In the genomic region with DNA sequence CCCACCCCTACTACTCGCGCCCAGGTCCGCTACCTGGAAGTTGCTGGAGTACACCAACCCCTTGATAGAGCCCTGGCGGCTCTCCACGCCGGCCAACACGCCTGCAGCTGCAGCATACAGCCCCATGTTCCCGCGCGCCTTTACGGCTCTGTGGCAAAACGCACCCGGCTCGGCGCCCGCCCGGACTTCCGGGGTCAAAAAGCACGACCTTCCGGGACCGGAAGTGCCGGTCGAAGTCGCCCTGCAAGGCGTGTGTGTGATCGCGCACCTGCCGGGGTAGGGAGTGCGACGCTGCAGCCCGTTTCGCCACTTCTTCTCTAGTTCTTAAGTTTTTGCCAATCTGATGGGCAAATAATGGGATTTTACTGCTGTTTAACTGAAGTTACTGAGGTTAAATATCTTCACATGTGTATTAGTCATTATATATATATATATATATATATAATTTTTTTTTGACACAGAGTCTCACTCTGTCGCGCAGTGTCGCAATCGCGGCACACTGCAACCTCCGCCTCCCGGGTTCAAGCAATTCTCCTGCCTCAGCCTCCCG, we compare ENCODE assay signal across 1 cellular context.
TF ChIP-seq lines count a peak whose summit lies in the region.

NSUN5 (minus strand) TSS at position 162 of the 550 bp plus-strand sequence; CDS start at position 126, 36 bp downstream.

TF ChIP-seq in HepG2, 621 proteins besides CTCF, POLR2A, EP300 and RAD21 (continued from another document and continues in another):
- TF ChIP-seq, protein P1, sequence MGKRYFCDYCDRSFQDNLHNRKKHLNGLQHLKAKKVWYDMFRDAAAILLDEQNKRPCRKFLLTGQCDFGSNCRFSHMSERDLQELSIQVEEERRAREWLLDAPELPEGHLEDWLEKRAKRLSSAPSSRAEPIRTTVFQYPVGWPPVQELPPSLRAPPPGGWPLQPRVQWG (CRISPR knock-in tag; IDR thresholded peaks at IDR 0.05; ENCODE audit: borderline replicate concordance, low read depth) = no peak
- TF ChIP-seq NCOA5 (CRISPR knock-in tag; IDR thresholded peaks at IDR 0.05) (no peak), YEATS4 (CRISPR knock-in tag; IDR thresholded peaks at IDR 0.05; ENCODE audit: borderline replicate concordance) (peak; percentile 89), PPARG (CRISPR knock-in tag; conservative IDR thresholded peaks at IDR 0.05) (peak; percentile 71), RAD51 (IDR thresholded peaks at IDR 0.05; ENCODE audit: borderline replicate concordance) (no peak), SIX1 (CRISPR knock-in tag; IDR thresholded peaks at IDR 0.05; ENCODE audit: borderline replicate concordance) (no peak), ZFYVE20 (CRISPR knock-in tag; IDR thresholded peaks at IDR 0.05; ENCODE audit: borderline replicate concordance, low read depth) (no peak), ZNF207 (IDR thresholded peaks at IDR 0.05; ENCODE audit: borderline replicate concordance) (no peak), ADNP (CRISPR knock-in tag; IDR thresholded peaks at IDR 0.05) (no peak), ZNF510 (CRISPR knock-in tag; IDR thresholded peaks at IDR 0.05; ENCODE audit: low read depth) (peak; percentile 83; the same call in 1 of the 2 replicates), ZNF562 (CRISPR knock-in tag; IDR thresholded peaks at IDR 0.05; ENCODE audit: borderline replicate concordance) (no peak; the same call in 1 of the 2 replicates), ZNF263 (CRISPR knock-in tag; IDR thresholded peaks at IDR 0.05) (peak; percentile 62; the same call in 1 of the 2 replicates), ZNF678 (CRISPR knock-in tag; IDR thresholded peaks at IDR 0.05) (no peak), ZNF766 (CRISPR knock-in tag; IDR thresholded peaks at IDR 0.05; ENCODE audit: borderline replicate concordance) (peak; percentile 98), TEAD2 (CRISPR knock-in tag; IDR thresholded peaks at IDR 0.05) (peak; percentile 83; the same call in 1 of the 2 replicates), POLR2AphosphoS2 (IDR thresholded peaks at IDR 0.05; ENCODE audit: low read depth, low read length) (no peak), ZNF713 (CRISPR knock-in tag; IDR thresholded peaks at IDR 0.05) (no peak), CCAR2 (optimal IDR thresholded peaks at IDR 0.05; ENCODE audit: low read depth, low read length) (no peak), LRRFIP1 (CRISPR knock-in tag; conservative IDR thresholded peaks at IDR 0.05) (peak; percentile 78; the same call in 1 of the 2 replicates), ATF6 (CRISPR knock-in tag; conservative IDR thresholded peaks at IDR 0.05) (no peak), ELF1 (CRISPR knock-in tag; IDR thresholded peaks at IDR 0.05) (peak; percentile 99), NFKB2 (CRISPR knock-in tag; IDR thresholded peaks at IDR 0.05; ENCODE audit: borderline replicate concordance) (peak; percentile 95)
- TF ChIP-seq, protein P2, sequence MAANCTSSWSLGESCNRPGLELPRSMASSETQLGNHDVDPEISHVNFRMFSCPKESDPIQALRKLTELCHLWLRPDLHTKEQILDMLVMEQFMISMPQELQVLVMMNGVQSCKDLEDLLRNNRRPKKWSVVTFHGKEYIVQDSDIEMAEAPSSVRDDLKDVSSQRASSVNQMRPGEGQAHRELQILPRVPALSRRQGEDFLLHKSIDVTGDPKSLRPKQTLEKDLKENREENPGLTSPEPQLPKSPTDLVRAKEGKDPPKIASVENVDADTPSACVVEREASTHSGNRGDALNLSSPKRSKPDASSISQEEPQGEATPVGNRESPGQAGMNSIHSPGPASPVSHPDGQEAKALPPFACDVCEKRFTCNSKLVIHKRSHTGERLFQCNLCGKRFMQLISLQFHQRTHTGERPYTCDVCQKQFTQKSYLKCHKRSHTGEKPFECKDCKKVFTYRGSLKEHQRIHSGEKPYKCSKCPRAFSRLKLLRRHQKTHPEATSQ (CRISPR knock-in tag; IDR thresholded peaks at IDR 0.05; ENCODE audit: borderline replicate concordance) = no peak
- TF ChIP-seq, protein P3, sequence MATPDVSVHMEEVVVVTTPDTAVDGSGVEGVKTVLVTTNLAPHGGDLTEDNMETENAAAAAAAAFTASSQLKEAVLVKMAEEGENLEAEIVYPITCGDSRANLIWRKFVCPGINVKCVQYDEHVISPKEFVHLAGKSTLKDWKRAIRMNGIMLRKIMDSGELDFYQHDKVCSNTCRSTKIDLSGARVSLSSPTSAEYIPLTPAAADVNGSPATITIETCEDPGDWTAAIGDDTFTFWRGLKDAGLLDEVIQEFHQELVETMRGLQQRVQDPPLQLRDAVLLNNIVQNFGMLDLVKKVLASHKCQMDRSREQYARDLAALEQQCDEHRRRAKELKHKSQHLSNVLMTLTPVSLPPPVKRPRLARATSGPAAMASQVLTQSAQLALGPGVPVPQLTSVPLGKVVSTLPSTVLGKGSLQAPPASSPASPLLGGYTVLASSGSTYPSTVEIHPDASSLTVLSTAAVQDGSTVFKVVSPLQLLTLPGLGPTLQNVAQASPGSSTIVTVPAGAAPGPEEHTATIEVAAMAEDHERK (CRISPR knock-in tag; IDR thresholded peaks at IDR 0.05; ENCODE audit: low read depth) = no peak
- TF ChIP-seq, protein P4, sequence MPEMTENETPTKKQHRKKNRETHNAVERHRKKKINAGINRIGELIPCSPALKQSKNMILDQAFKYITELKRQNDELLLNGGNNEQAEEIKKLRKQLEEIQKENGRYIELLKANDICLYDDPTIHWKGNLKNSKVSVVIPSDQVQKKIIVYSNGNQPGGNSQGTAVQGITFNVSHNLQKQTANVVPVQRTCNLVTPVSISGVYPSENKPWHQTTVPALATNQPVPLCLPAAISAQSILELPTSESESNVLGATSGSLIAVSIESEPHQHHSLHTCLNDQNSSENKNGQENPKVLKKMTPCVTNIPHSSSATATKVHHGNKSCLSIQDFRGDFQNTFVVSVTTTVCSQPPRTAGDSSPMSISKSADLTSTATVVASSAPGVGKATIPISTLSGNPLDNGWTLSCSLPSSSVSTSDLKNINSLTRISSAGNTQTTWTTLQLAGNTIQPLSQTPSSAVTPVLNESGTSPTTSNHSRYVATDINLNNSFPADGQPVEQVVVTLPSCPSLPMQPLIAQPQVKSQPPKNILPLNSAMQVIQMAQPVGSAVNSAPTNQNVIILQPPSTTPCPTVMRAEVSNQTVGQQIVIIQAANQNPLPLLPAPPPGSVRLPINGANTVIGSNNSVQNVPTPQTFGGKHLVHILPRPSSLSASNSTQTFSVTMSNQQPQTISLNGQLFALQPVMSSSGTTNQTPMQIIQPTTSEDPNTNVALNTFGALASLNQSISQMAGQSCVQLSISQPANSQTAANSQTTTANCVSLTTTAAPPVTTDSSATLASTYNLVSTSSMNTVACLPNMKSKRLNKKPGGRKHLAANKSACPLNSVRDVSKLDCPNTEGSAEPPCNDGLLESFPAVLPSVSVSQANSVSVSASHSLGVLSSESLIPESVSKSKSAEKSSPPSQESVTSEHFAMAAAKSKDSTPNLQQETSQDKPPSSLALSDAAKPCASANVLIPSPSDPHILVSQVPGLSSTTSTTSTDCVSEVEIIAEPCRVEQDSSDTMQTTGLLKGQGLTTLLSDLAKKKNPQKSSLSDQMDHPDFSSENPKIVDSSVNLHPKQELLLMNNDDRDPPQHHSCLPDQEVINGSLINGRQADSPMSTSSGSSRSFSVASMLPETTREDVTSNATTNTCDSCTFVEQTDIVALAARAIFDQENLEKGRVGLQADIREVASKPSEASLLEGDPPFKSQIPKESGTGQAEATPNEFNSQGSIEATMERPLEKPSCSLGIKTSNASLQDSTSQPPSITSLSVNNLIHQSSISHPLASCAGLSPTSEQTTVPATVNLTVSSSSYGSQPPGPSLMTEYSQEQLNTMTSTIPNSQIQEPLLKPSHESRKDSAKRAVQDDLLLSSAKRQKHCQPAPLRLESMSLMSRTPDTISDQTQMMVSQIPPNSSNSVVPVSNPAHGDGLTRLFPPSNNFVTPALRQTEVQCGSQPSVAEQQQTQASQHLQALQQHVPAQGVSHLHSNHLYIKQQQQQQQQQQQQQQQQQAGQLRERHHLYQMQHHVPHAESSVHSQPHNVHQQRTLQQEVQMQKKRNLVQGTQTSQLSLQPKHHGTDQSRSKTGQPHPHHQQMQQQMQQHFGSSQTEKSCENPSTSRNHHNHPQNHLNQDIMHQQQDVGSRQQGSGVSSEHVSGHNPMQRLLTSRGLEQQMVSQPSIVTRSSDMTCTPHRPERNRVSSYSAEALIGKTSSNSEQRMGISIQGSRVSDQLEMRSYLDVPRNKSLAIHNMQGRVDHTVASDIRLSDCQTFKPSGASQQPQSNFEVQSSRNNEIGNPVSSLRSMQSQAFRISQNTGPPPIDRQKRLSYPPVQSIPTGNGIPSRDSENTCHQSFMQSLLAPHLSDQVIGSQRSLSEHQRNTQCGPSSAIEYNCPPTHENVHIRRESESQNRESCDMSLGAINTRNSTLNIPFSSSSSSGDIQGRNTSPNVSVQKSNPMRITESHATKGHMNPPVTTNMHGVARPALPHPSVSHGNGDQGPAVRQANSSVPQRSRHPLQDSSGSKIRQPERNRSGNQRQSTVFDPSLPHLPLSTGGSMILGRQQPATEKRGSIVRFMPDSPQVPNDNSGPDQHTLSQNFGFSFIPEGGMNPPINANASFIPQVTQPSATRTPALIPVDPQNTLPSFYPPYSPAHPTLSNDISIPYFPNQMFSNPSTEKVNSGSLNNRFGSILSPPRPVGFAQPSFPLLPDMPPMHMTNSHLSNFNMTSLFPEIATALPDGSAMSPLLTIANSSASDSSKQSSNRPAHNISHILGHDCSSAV (CRISPR knock-in tag; IDR thresholded peaks at IDR 0.05; ENCODE audit: borderline replicate concordance) = no peak
- TF ChIP-seq, protein P5, sequence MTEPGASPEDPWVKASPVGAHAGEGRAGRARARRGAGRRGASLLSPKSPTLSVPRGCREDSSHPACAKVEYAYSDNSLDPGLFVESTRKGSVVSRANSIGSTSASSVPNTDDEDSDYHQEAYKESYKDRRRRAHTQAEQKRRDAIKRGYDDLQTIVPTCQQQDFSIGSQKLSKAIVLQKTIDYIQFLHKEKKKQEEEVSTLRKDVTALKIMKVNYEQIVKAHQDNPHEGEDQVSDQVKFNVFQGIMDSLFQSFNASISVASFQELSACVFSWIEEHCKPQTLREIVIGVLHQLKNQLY (CRISPR knock-in tag; IDR thresholded peaks at IDR 0.05) = peak; percentile 56; the same call in 1 of the 2 replicates
- TF ChIP-seq, protein P6, sequence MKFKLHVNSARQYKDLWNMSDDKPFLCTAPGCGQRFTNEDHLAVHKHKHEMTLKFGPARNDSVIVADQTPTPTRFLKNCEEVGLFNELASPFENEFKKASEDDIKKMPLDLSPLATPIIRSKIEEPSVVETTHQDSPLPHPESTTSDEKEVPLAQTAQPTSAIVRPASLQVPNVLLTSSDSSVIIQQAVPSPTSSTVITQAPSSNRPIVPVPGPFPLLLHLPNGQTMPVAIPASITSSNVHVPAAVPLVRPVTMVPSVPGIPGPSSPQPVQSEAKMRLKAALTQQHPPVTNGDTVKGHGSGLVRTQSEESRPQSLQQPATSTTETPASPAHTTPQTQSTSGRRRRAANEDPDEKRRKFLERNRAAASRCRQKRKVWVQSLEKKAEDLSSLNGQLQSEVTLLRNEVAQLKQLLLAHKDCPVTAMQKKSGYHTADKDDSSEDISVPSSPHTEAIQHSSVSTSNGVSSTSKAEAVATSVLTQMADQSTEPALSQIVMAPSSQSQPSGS (CRISPR knock-in tag; IDR thresholded peaks at IDR 0.05) = peak; percentile 58
- TF ChIP-seq, protein P7, sequence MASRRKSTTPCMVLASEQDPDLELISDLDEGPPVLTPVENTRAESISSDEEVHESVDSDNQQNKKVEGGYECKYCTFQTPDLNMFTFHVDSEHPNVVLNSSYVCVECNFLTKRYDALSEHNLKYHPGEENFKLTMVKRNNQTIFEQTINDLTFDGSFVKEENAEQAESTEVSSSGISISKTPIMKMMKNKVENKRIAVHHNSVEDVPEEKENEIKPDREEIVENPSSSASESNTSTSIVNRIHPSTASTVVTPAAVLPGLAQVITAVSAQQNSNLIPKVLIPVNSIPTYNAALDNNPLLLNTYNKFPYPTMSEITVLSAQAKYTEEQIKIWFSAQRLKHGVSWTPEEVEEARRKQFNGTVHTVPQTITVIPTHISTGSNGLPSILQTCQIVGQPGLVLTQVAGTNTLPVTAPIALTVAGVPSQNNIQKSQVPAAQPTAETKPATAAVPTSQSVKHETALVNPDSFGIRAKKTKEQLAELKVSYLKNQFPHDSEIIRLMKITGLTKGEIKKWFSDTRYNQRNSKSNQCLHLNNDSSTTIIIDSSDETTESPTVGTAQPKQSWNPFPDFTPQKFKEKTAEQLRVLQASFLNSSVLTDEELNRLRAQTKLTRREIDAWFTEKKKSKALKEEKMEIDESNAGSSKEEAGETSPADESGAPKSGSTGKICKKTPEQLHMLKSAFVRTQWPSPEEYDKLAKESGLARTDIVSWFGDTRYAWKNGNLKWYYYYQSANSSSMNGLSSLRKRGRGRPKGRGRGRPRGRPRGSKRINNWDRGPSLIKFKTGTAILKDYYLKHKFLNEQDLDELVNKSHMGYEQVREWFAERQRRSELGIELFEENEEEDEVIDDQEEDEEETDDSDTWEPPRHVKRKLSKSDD (CRISPR knock-in tag; IDR thresholded peaks at IDR 0.05; ENCODE audit: low read depth) = no peak
